Comparison of ENCODE assay signal across 21 cellular contexts in genomic region chr7:108283252-108283651, GRCh38.
"Had no signal": no experiment of that assay in that cellular context is flagged by ENCODE, and none has a peak within 500 bp of the region (broad histone marks: within the 10 kb centered on the region; RNA-seq: fewer than 3 reads in every experiment).

No MANE protein-coding gene starts in this region.

- DNase-seq: foreskin melanocyte; head of caudate nucleus; kidney; left colon; left ventricle myocardium superior; mesendoderm; naive thymus-derived CD4-positive, alpha-beta T cell; nephron progenitor cell; psoas muscle; retina; right lobe of liver; stimulated activated naive CD4-positive, alpha-beta T cell; thyroid gland had no signal

- H3K36me3 Mint-ChIP-seq: type B pancreatic cell had no signal

- H3K4me1 ChIP-seq: psoas muscle, right lobe of liver, suprapubic skin had no signal

- ATAC-seq: left colon; left ventricle myocardium superior; naive thymus-derived CD4-positive, alpha-beta T cell; psoas muscle; right lobe of liver had no signal

- H3K4me3 Mint-ChIP-seq: dendritic cell treated with granulocyte-macrophage colony-stimulating factor and Interleukin-4, amounts not matched to agents 40 ng/mL and 50 ng/mL, for 4 days; naive thymus-derived CD4-positive, alpha-beta T cell; nephron progenitor cell; type B pancreatic cell had no signal

- H3K4me2 ChIP-seq: hepatocyte had no signal

- H3K79me2 ChIP-seq: hepatocyte had no signal

- H3K36me3 ChIP-seq: neutrophil, right lobe of liver, suprapubic skin, thyroid gland had no signal

- FAIRE-seq: colon, kidney, urothelium cell line had no signal

- H3K27ac ChIP-seq: hepatocyte, neutrophil, psoas muscle, right lobe of liver, suprapubic skin, thyroid gland had no signal

- H3K27me3 ChIP-seq: hepatocyte, right lobe of liver, suprapubic skin, thyroid gland had no signal

- H3K27ac Mint-ChIP-seq: dendritic cell treated with granulocyte-macrophage colony-stimulating factor and Interleukin-4, amounts not matched to agents 40 ng/mL and 50 ng/mL, for 4 days; naive thymus-derived CD4-positive, alpha-beta T cell; nephron progenitor cell; type B pancreatic cell had no signal

- H3K9me3 ChIP-seq: neutrophil, psoas muscle, right lobe of liver, suprapubic skin, thyroid gland had no signal

- H3K9me3 Mint-ChIP-seq: dendritic cell treated with granulocyte-macrophage colony-stimulating factor and Interleukin-4, amounts not matched to agents 40 ng/mL and 50 ng/mL, for 4 days; nephron progenitor cell; type B pancreatic cell had no signal

- H2AFZ ChIP-seq: hepatocyte had no signal

- H3K4me3 ChIP-seq: hepatocyte, lung, psoas muscle, right lobe of liver, suprapubic skin, thyroid gland had no signal

- H3K27me3 Mint-ChIP-seq: type B pancreatic cell had no signal
